Comparison of ENCODE assay signal across 23 cellular contexts in genomic region chr20:58571341-58571941, GRCh38. TPM values are rescaled to one million over a fixed set of nuclear protein-coding genes. Genes with fewer than 3 reads are reported as not detected.
DNase-seq lines count a peak whose midpoint lies in the region; ATAC-seq, FAIRE-seq and TF ChIP-seq lines count a peak whose summit lies in the region.
"Had no signal": no experiment of that assay in that cellular context is flagged by ENCODE, and none has a peak within 500 bp of the region (broad histone marks: within the 10 kb centered on the region; RNA-seq: fewer than 3 reads in every experiment).

No MANE protein-coding gene starts in this region.

- no peak for FAIRE-seq in kidney (lab: Jason Lieb, UNC)
- FAIRE-seq: G401.6 had no signal

- ATAC-seq in GM21528 (IDR thresholded peaks at IDR 0.05; ENCODE audit: low FRiP score, unreplicated experiment): no peak
- ATAC-seq: activated CD4-positive, alpha-beta T cell treated with anti-CD3 and anti-CD28 coated beads for 36 hours; activated CD8-positive, alpha-beta memory T cell treated with anti-CD3 and anti-CD28 coated beads, Interleukin-2, amount 10 ng/mL, durations not matched to agents 7 days and 5 days; activated T-helper 17 cell treated with anti-CD3 and anti-CD28 coated beads, Interleukin-2, amount 50 U/mL, for 72 hours; HCT116; stimulated activated effector memory CD8-positive, alpha-beta T cell treated with anti-CD3 and anti-CD28 coated beads, Interleukin-12 subunit alpha, Interleukin-12 subunit beta, amount 100 ng/mL, for 72 hours had no signal

- H3K9me3 ChIP-seq in SK-N-MC (ENCODE audit: low read depth, low read length): no peaks in the 10 kb centered on the region
- H3K9me3 ChIP-seq in kidney (ENCODE audit: control insufficient read depth in 1 of 2, low read length in 2 of 2): no peaks in the 10 kb centered on the region
- no peaks in the 10 kb centered on the region for H3K9me3 ChIP-seq in suprapubic skin
- H3K9me3 ChIP-seq: BLaER1 had no signal

- H3K27ac ChIP-seq in SK-N-MC: peak overlapping the region; percentile 60; the same call in 1 of the 2 replicates
- peak overlapping the region; percentile 56 to 68 for H3K27ac ChIP-seq in kidney (ENCODE audit: low read depth in 2 of 2, low read length in 2 of 2)
- peak overlapping the region; percentile 82 for H3K27ac ChIP-seq in rectal smooth muscle tissue (ENCODE audit: low read depth, low read length)
- H3K27ac ChIP-seq in suprapubic skin: no peak overlapping the region
- H3K27ac ChIP-seq: BLaER1 had no signal

- TF ChIP-seq CTCF in kidney (IDR thresholded peaks at IDR 0.05; ENCODE audit: borderline replicate concordance, extremely low read depth, insufficient read depth) (no peak), suprapubic skin (IDR thresholded peaks at IDR 0.05) (no peak)

- in situ Hi-C loops in ACHN (cut with HindIII; ENCODE audit: low pct_ligation_motif_present, low pct_unique_long_range_greater_than_20kb, low sequenced_read_pairs): no loop called here

- peaks cover 4 to 6% of the 10 kb centered on the region in 2 donors for H3K4me1 ChIP-seq in kidney (ENCODE audit: control insufficient read depth in 1 of 2, insufficient read depth in 1 of 2, low read depth in 1 of 2, low read length in 2 of 2)
- H3K4me1 ChIP-seq in rectal smooth muscle tissue (ENCODE audit: control insufficient read depth, insufficient read depth, low read length): peaks cover 21% of the 10 kb centered on the region
- H3K4me1 ChIP-seq in suprapubic skin: no peaks in the 10 kb centered on the region

- peak; percentile 25 for DNase-seq in ACHN
- no peak for DNase-seq in SK-N-MC (ENCODE audit: low read depth, low spot score)
- no peak for DNase-seq in kidney
- no peak for DNase-seq in NK-92 (lab: John Stamatoyannopoulos, UW; ENCODE audit: unreplicated experiment)
- no peak for DNase-seq in suprapubic skin (ENCODE audit: low spot score in 2 of 2)
- no peak for DNase-seq in NCI-H524 treated with DMSO at 0.1 percent for 48 hours (lab: John Stamatoyannopoulos, UW)
- DNase-seq: 8988T; activated CD4-positive, alpha-beta T cell treated with anti-CD3 and anti-CD28 coated beads for 36 hours; activated CD8-positive, alpha-beta memory T cell treated with anti-CD3 and anti-CD28 coated beads, Interleukin-2, amount 10 ng/mL, durations not matched to agents 7 days and 5 days; activated naive CD8-positive, alpha-beta T cell treated with anti-CD3 and anti-CD28 coated beads, Interleukin-2, amount 10 ng/mL, durations not matched to agents 7 days and 5 days; cortex of kidney; KBM-7; MV-4-11; NCI-H1694 treated with DMSO at 0.1 percent for 48 hours; NCI-H226; retina had no signal

- no peak overlapping the region for H3K4me3 ChIP-seq in SK-N-MC
- H3K4me3 ChIP-seq in kidney (ENCODE audit: low read length in 2 of 2): peak overlapping the region; percentile 51 to 64
- no peak overlapping the region for H3K4me3 ChIP-seq in rectal smooth muscle tissue (ENCODE audit: low read length)
- no peak overlapping the region for H3K4me3 ChIP-seq in suprapubic skin
- H3K4me3 ChIP-seq: BLaER1 had no signal

- no peak overlapping the region for H3K9ac ChIP-seq in SK-N-MC (ENCODE audit: insufficient read length)
- H3K9ac ChIP-seq in kidney (ENCODE audit: low read length in 2 of 2): peak overlapping the region in 1 of 2 donors; percentile 29
- no peak overlapping the region for H3K9ac ChIP-seq in rectal smooth muscle tissue (ENCODE audit: low read length)
- H3K9ac ChIP-seq: BLaER1 had no signal

- no peak for TF ChIP-seq EP300 in suprapubic skin (IDR thresholded peaks at IDR 0.05)

- H3K36me3 ChIP-seq in SK-N-MC (ENCODE audit: insufficient read depth, low read length) (no peaks in the 10 kb centered on the region), kidney (ENCODE audit: control insufficient read depth in 1 of 2, insufficient read depth in 2 of 2, low read length in 2 of 2) (no peaks in the 10 kb centered on the region), rectal smooth muscle tissue (ENCODE audit: control insufficient read depth, insufficient read depth, low read length) (no peaks in the 10 kb centered on the region), suprapubic skin (no peaks in the 10 kb centered on the region)
- H3K36me3 ChIP-seq: BLaER1 had no signal

- no peak for TF ChIP-seq POLR2A in suprapubic skin (IDR thresholded peaks at IDR 0.05)

- 81% methylated on average over 4 of the region's 4 CpGs for WGBS in suprapubic skin

- H3K27me3 ChIP-seq in rectal smooth muscle tissue (ENCODE audit: control insufficient read depth, insufficient read depth, low read length) (no peaks in the 10 kb centered on the region), suprapubic skin (peaks cover 30% of the 10 kb centered on the region)
- H3K27me3 ChIP-seq: BLaER1 had no signal

- intact Hi-C loops in kidney (cut with DNase I): no loop called here

RNA-seq across cellular contexts. Expression of gene APCDD1L, which starts 56.2 kb away (rescaled TPM):
- total RNA-seq in kidney (1.2 TPM), suprapubic skin (1 to 10 TPM in 3 of 4 donors, under 1 TPM in 1; 0.23 to 1.2 (median 1.1) TPM)
- polyA plus RNA-seq in kidney (ENCODE audit: insufficient read depth, low read depth, low replicate concordance): 4.5 TPM
- total RNA-seq: activated CD4-positive, alpha-beta T cell treated with anti-CD3 and anti-CD28 coated beads for 36 hours; activated CD8-positive, alpha-beta memory T cell treated with anti-CD3 and anti-CD28 coated beads, Interleukin-2, amount 10 ng/mL, durations not matched to agents 7 days and 5 days; activated naive CD8-positive, alpha-beta T cell treated with anti-CD3 and anti-CD28 coated beads, Interleukin-2, amount 10 ng/mL, durations not matched to agents 7 days and 5 days; activated T-helper 17 cell treated with anti-CD3 and anti-CD28 coated beads, Interleukin-2, amount 50 U/mL, for 72 hours had no signal

Comparison
In these comparisons a context has a peak if more than half of its experiments do, and no peak if none do; other contexts are left out.
1. H3K4me3 ChIP-seq: peak in kidney (2 of 2); none in SK-N-MC (single experiment), rectal smooth muscle tissue (single experiment) and suprapubic skin (single experiment).